In the genomic region with DNA sequence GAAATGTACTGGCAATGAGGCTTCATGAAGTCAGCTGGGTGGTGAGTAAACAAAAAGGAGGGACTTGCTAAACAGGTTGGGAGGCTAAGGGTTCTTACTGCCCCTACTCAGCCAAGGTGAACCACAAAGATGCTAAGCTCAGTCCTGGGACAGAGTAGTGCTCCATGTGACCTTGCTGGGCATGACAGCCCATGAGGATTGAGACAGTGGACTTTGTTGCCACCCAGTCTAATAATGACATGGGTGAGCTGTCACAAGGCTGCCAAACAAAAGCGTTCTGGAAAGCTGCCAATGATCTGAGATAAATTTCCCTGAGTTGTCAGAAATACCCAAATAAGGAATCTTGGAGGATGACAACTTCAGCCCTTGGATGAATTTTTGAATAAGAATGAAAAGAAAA, we compare ENCODE assay signal across 12 cellular contexts.
DNase-seq lines count a peak whose midpoint lies in the region; ATAC-seq lines count a peak whose summit lies in the region.
"Had no signal": no experiment of that assay in that cellular context is flagged by ENCODE, and none has a peak within 500 bp of the region (broad histone marks: within the 10 kb centered on the region; RNA-seq: fewer than 3 reads in every experiment).

No MANE protein-coding gene starts in this region.

- DNase-seq in DMS79 (lab: John Stamatoyannopoulos, UW), result peak; percentile 80
- peak; percentile 74 for DNase-seq in NCI-H2029 (lab: John Stamatoyannopoulos, UW)
- DNase-seq in dermis blood vessel endothelial cell, result peak; percentile 41
- DNase-seq in mucosa of gallbladder (ENCODE audit: low spot score), result peak; percentile 68
- no peak for DNase-seq in T-helper 9 cell
- no peak for DNase-seq in activated CD4-positive, alpha-beta T cell treated with anti-CD3 and anti-CD28 coated beads, Interleukin-2, amount 50 U/mL, for 4 hours
- DNase-seq: CD4-positive, alpha-beta T cell; GM23248; NCI-H1048 had no signal

- ATAC-seq in GM19351 (IDR thresholded peaks at IDR 0.05; ENCODE audit: unreplicated experiment) (no peak), GM18873 (IDR thresholded peaks at IDR 0.05; ENCODE audit: low FRiP score, unreplicated experiment) (no peak)
- ATAC-seq: Panc1 had no signal

Comparison
In these comparisons a context has a peak if more than half of its experiments do, and no peak if none do; other contexts are left out.
1. DNase-seq: peak in DMS79 (single experiment), NCI-H2029 (single experiment), dermis blood vessel endothelial cell (single experiment) and mucosa of gallbladder (single experiment); none in T-helper 9 cell (single experiment) and activated CD4-positive, alpha-beta T cell treated with anti-CD3 and anti-CD28 coated beads, Interleukin-2, amount 50 U/mL, for 4 hours (0 of 2).